Comparison of ENCODE assay signal across 11 cellular contexts in genomic region chr3:108131795-108132134, GRCh38. TPM values are rescaled to one million over a fixed set of nuclear protein-coding genes. Genes with fewer than 3 reads are reported as not detected.
A peak's percentile ranks its signal among the peaks of the same experiment; 100 is the strongest.
DNase-seq lines count a peak whose midpoint lies in the region; ATAC-seq and TF ChIP-seq lines count a peak whose summit lies in the region.
"Had no signal": no experiment of that assay in that cellular context is flagged by ENCODE, and none has a peak within 500 bp of the region (broad histone marks: within the 10 kb centered on the region; RNA-seq: fewer than 3 reads in every experiment).

No MANE protein-coding gene starts in this region.

- CTCF ChIA-PET in RWPE1 (lab: Yijun Ruan, JAX) = interaction anchor here (0.5 kb wide), 1 partner anchor 347 kb away, joined by 3 read pairs; no protein-coding TSS in a partner anchor

- H3K27ac ChIP-seq in RWPE1 (peak overlapping the region; percentile 79), upper lobe of left lung (peak overlapping the region; percentile 53 to 69 (median 58)), ovary (no peak overlapping the region)

- POLR2A ChIA-PET in RWPE1 (lab: Yijun Ruan, JAX; ENCODE audit: low non-redundant PET) = no interaction called here

- no peaks in the 10 kb centered on the region for H3K9me3 ChIP-seq in upper lobe of left lung
- H3K9me3 ChIP-seq in ovary = no peaks in the 10 kb centered on the region
- H3K9me3 ChIP-seq: ascending aorta had no signal

- H3K27me3 ChIP-seq in upper lobe of left lung (no peaks in the 10 kb centered on the region), ovary (no peaks in the 10 kb centered on the region)
- H3K27me3 ChIP-seq: ascending aorta had no signal

- intact Hi-C loops in natural killer cell (cut with micrococcal nuclease) = no loop called here
- intact Hi-C loops in dendritic cell treated with granulocyte-macrophage colony-stimulating factor and Interleukin-4, amounts not matched to agents 40 ng/mL and 50 ng/mL, for 4 days (cut with micrococcal nuclease) = loop anchor here (2.0 kb wide), 1 partner anchor 91 kb away; the partner anchor contains the start of gene IFT57
- intact Hi-C loops in ovary (cut with DNase I) = no loop called here

- no peak for TF ChIP-seq POLR2A in upper lobe of left lung (IDR thresholded peaks at IDR 0.05)
- no peak for TF ChIP-seq POLR2A in ovary (IDR thresholded peaks at IDR 0.05)

- no peaks in the 10 kb centered on the region for H3K36me3 ChIP-seq in upper lobe of left lung
- H3K36me3 ChIP-seq in ovary = no peaks in the 10 kb centered on the region
- H3K36me3 ChIP-seq: ascending aorta had no signal

- no peaks in the 10 kb centered on the region for H3K27me3 Mint-ChIP-seq in natural killer cell treated with Interleukin-12 subunit alpha and Interleukin-12 subunit beta and Interleukin-15 and Interleukin-18, amount 100 ng/mL, for 72 hours
- no peaks in the 10 kb centered on the region for H3K27me3 Mint-ChIP-seq in natural killer cell (ENCODE audit: low read depth in 2 of 2)
- H3K27me3 Mint-ChIP-seq in dendritic cell treated with granulocyte-macrophage colony-stimulating factor and Interleukin-4, amounts not matched to agents 40 ng/mL and 50 ng/mL, for 4 days = no peaks in the 10 kb centered on the region

- H3K4me3 ChIP-seq in upper lobe of left lung = no peak overlapping the region
- H3K4me3 ChIP-seq in ovary = no peak overlapping the region
- H3K4me3 ChIP-seq: ascending aorta had no signal

- TF ChIP-seq EP300 in upper lobe of left lung (IDR thresholded peaks at IDR 0.05) = no peak
- no peak for TF ChIP-seq EP300 in ovary (IDR thresholded peaks at IDR 0.05)

- H3K4me1 Mint-ChIP-seq in natural killer cell treated with Interleukin-12 subunit alpha and Interleukin-12 subunit beta and Interleukin-15 and Interleukin-18, amount 100 ng/mL, for 72 hours (ENCODE audit: low read depth in 2 of 2) = peaks cover 55 to 67% of the 10 kb centered on the region in 2 donors
- H3K4me1 Mint-ChIP-seq in natural killer cell = peaks cover 48 to 49% of the 10 kb centered on the region in 2 donors
- H3K4me1 Mint-ChIP-seq in dendritic cell treated with granulocyte-macrophage colony-stimulating factor and Interleukin-4, amounts not matched to agents 40 ng/mL and 50 ng/mL, for 4 days (ENCODE audit: low read depth) = peaks cover 58% of the 10 kb centered on the region

- H3K4me1 ChIP-seq in upper lobe of left lung (peaks cover 26 to 43% (median 29%) of the 10 kb centered on the region in 4 donors), ovary (ENCODE audit: insufficient read depth) (peaks cover 4% of the 10 kb centered on the region)

- peaks cover 12% of the 10 kb centered on the region for H3K9me3 Mint-ChIP-seq in natural killer cell treated with Interleukin-12 subunit alpha and Interleukin-12 subunit beta and Interleukin-15 and Interleukin-18, amount 100 ng/mL, for 72 hours
- H3K9me3 Mint-ChIP-seq in natural killer cell = peaks cover 2 to 4% of the 10 kb centered on the region in 2 donors
- H3K9me3 Mint-ChIP-seq in dendritic cell treated with granulocyte-macrophage colony-stimulating factor and Interleukin-4, amounts not matched to agents 40 ng/mL and 50 ng/mL, for 4 days = no peaks in the 10 kb centered on the region

- no peak for ATAC-seq in natural killer cell treated with Interleukin-12 subunit alpha and Interleukin-12 subunit beta and Interleukin-15 and Interleukin-18, amount 100 ng/mL, for 72 hours
- ATAC-seq in natural killer cell (no peak), upper lobe of left lung (ENCODE audit: low FRiP score in 2 of 2) (peak in 1 of 2 donors; percentile 44)

- WGBS in upper lobe of left lung, 2 donors = 59 to 68% methylated on average over 4 of the region's 4 CpGs
- 79 to 86% (median 84%) methylated on average over 4 of the region's 4 CpGs for WGBS in ovary, 3 donors

- H3K4me3 Mint-ChIP-seq in natural killer cell treated with Interleukin-12 subunit alpha and Interleukin-12 subunit beta and Interleukin-15 and Interleukin-18, amount 100 ng/mL, for 72 hours = peak overlapping the region; percentile 47
- no peak overlapping the region for H3K4me3 Mint-ChIP-seq in natural killer cell
- H3K4me3 Mint-ChIP-seq in dendritic cell treated with granulocyte-macrophage colony-stimulating factor and Interleukin-4, amounts not matched to agents 40 ng/mL and 50 ng/mL, for 4 days = no peak overlapping the region

- TF ChIP-seq CTCF in natural killer cell (IDR thresholded peaks at IDR 0.05) (no peak), RWPE1 (conservative IDR thresholded peaks at IDR 0.05; ENCODE audit: low read depth) (no peak), upper lobe of left lung (IDR thresholded peaks at IDR 0.05) (no peak), ovary (IDR thresholded peaks at IDR 0.05) (no peak)

- DNase-seq in natural killer cell treated with Interleukin-12 subunit alpha and Interleukin-12 subunit beta and Interleukin-15 and Interleukin-18, amount 100 ng/mL, for 72 hours (ENCODE audit: low spot score) = no peak
- no peak for DNase-seq in natural killer cell
- DNase-seq in RWPE1 (ENCODE audit: low spot score) = no peak
- DNase-seq in upper lobe of left lung = no peak
- DNase-seq in A172 (ENCODE audit: low spot score) = no peak
- no peak for DNase-seq in ovary
- no peak for DNase-seq in stimulated activated naive CD4-positive, alpha-beta T cell treated with Interleukin-2 at 50 U/mL for 16 hours (lab: John Stamatoyannopoulos, UW)
- DNase-seq: COR-L47; stimulated activated CD4-positive, alpha-beta T cell treated with anti-CD3 and anti-CD28 coated beads, Interleukin-12 subunit alpha, Interleukin-12 subunit beta, amount 100 ng/mL, for 4 hours had no signal

- H3K36me3 Mint-ChIP-seq in natural killer cell treated with Interleukin-12 subunit alpha and Interleukin-12 subunit beta and Interleukin-15 and Interleukin-18, amount 100 ng/mL, for 72 hours = peaks cover 33% of the 10 kb centered on the region
- H3K36me3 Mint-ChIP-seq in natural killer cell = peaks cover 8% of the 10 kb centered on the region
- H3K36me3 Mint-ChIP-seq in dendritic cell treated with granulocyte-macrophage colony-stimulating factor and Interleukin-4, amounts not matched to agents 40 ng/mL and 50 ng/mL, for 4 days (ENCODE audit: low read depth) = no peaks in the 10 kb centered on the region

- H3K27ac Mint-ChIP-seq in natural killer cell treated with Interleukin-12 subunit alpha and Interleukin-12 subunit beta and Interleukin-15 and Interleukin-18, amount 100 ng/mL, for 72 hours = peak overlapping the region; percentile 73 to 97
- H3K27ac Mint-ChIP-seq in natural killer cell = no peak overlapping the region
- peak overlapping the region; percentile 86 for H3K27ac Mint-ChIP-seq in dendritic cell treated with granulocyte-macrophage colony-stimulating factor and Interleukin-4, amounts not matched to agents 40 ng/mL and 50 ng/mL, for 4 days

RNA-seq across cellular contexts. Expression of gene CD47, which starts 40.9 kb away (rescaled TPM):
- 100 to 1,000 TPM in 1 of 2 donors, 10 to 100 TPM in 1; 82.6 to 113 TPM for total RNA-seq in natural killer cell treated with Interleukin-12 subunit alpha and Interleukin-12 subunit beta and Interleukin-15 and Interleukin-18, amount 100 ng/mL, for 72 hours
- total RNA-seq in natural killer cell (100 to 1,000 TPM; 226 to 236 (median 233) TPM), upper lobe of left lung (100 to 1,000 TPM in 4 of 6 donors, 10 to 100 TPM in 2; 79.6 to 352 (median 229) TPM), ovary (100 to 1,000 TPM in 1 of 7 donors, 10 to 100 TPM in 6; 48.9 to 137 (median 55.8) TPM)
- total RNA-seq in A172 (2014; rRNA removed; shearing (Covaris generic)) = 124 and 145 TPM in 2 replicates
- polyA plus RNA-seq in ovary = 100 to 1,000 TPM in 1 of 2 donors, 10 to 100 TPM in 1; 24.1 to 148 TPM

Comparison
In these comparisons a context has a peak if more than half of its experiments do, and no peak if none do; other contexts are left out.
1. H3K27ac Mint-ChIP-seq: peak in natural killer cell treated with Interleukin-12 subunit alpha and Interleukin-12 subunit beta and Interleukin-15 and Interleukin-18, amount 100 ng/mL, for 72 hours (2 of 2) and dendritic cell treated with granulocyte-macrophage colony-stimulating factor and Interleukin-4, amounts not matched to agents 40 ng/mL and 50 ng/mL, for 4 days (single experiment); none in natural killer cell (0 of 2).
2. H3K27ac ChIP-seq: peak in RWPE1 (single experiment) and upper lobe of left lung (4 of 4); none in ovary (0 of 2).